20 cellular contexts compared by ENCODE assay signal in genomic region chr1:218636548-218636947, GRCh38.
A peak's percentile ranks its signal among the peaks of the same experiment; 100 is the strongest.
DNase-seq lines count a peak whose midpoint lies in the region; ATAC-seq, FAIRE-seq and TF ChIP-seq lines count a peak whose summit lies in the region.
"Had no signal": no experiment of that assay in that cellular context is flagged by ENCODE, and none has a peak within 500 bp of the region (broad histone marks: within the 10 kb centered on the region; RNA-seq: fewer than 3 reads in every experiment).

No MANE protein-coding gene starts in this region.

- peak in 3 of 4 donors; percentile 70 to 99 (median 71) for ATAC-seq in right lobe of liver
- ATAC-seq in HepG2 = no peak
- ATAC-seq in left lobe of liver = peak; percentile 23
- no peak for ATAC-seq in stimulated activated effector memory CD8-positive, alpha-beta T cell treated with anti-CD3 and anti-CD28 coated beads, Interleukin-12 subunit alpha, Interleukin-12 subunit beta, amount 100 ng/mL, for 72 hours
- no peak for ATAC-seq in HG03135 (IDR thresholded peaks at IDR 0.05; ENCODE audit: unreplicated experiment)
- no peak for ATAC-seq in HG03039 (IDR thresholded peaks at IDR 0.05; ENCODE audit: unreplicated experiment)
- ATAC-seq: CD8-positive, alpha-beta T cell; GM23338 had no signal

- H3K9me3 ChIP-seq in right lobe of liver = no peaks in the 10 kb centered on the region
- H3K9me3 ChIP-seq in HepG2 (ENCODE audit: low read length) = no peaks in the 10 kb centered on the region

- H3K27me3 ChIP-seq in right lobe of liver = no peaks in the 10 kb centered on the region
- no peaks in the 10 kb centered on the region; a peak in 1 of 5 replicates for H3K27me3 ChIP-seq in HepG2 (ENCODE audit: control insufficient read depth in 1 of 2, insufficient read depth in 2 of 2, low read length in 2 of 2)

- no peak overlapping the region for H3K9ac ChIP-seq in HepG2 (ENCODE audit: insufficient read depth, low read depth, low read length)

- no peaks in the 10 kb centered on the region for H3K36me3 Mint-ChIP-seq in stimulated activated effector memory CD8-positive, alpha-beta T cell treated with anti-CD3 and anti-CD28 coated beads, Interleukin-12 subunit alpha, Interleukin-12 subunit beta, amount 100 ng/mL, for 72 hours
- H3K36me3 Mint-ChIP-seq: CD14-positive monocyte; CD8-positive, alpha-beta T cell had no signal

- in situ Hi-C loops in HepG2 (cut with HindIII; ENCODE audit: extremely low pct_ligation_motif_present, low pct_unique_long_range_greater_than_20kb) = no loop called here

- no peaks in the 10 kb centered on the region for H3K79me2 ChIP-seq in HepG2 (ENCODE audit: insufficient read depth, low read length)

- TF ChIP-seq EP300 in HepG2 (IDR thresholded peaks at IDR 0.05; ENCODE audit: low read depth in 2 of 2, low read length in 2 of 2) (no peak), HepG2 (CRISPR knock-in tag; IDR thresholded peaks at IDR 0.05; ENCODE audit: borderline replicate concordance) (no peak)

- 17% methylated on average over 1 of the region's 1 CpG for WGBS in right lobe of liver (ENCODE audit: insufficient coverage, low coverage, low lambda C conversion rate, missing lambda C conversion rate)
- 0% methylated on average over 1 of the region's 1 CpG for WGBS in HepG2 (ENCODE audit: low lambda C conversion rate)

- BruUV-seq in HepG2 (replicated peaks; lab: Mats Ljungman, UMichigan) = no TSS peak

- TF ChIP-seq POLR2A in right lobe of liver (IDR thresholded peaks at IDR 0.05) = no peak
- no peak for TF ChIP-seq POLR2A in HepG2 (IDR thresholded peaks at IDR 0.05; ENCODE audit: insufficient read depth in 1 of 2, low read depth in 2 of 2, low read length in 2 of 2)

- no peak for DNase-seq in right lobe of liver
- no peak for DNase-seq in HepG2 (ENCODE audit: low spot score)
- DNase-seq in choroid plexus epithelial cell (ENCODE audit: low read depth) = peak; percentile 62
- no peak for DNase-seq in left lobe of liver (ENCODE audit: low spot score)
- no peak for DNase-seq in stimulated activated effector memory CD8-positive, alpha-beta T cell treated with anti-CD3 and anti-CD28 coated beads, Interleukin-12 subunit alpha, Interleukin-12 subunit beta, amount 100 ng/mL, for 72 hours (ENCODE audit: low spot score in 2 of 2)
- no peak for DNase-seq in putamen (ENCODE audit: low spot score)
- DNase-seq: CD8-positive, alpha-beta T cell; COR-L47; DMS153; DMS79 treated with DMSO at 0.1 percent for 48 hours; EL; H7 had no signal

- H2AFZ ChIP-seq in HepG2 (ENCODE audit: low read length) = no peak overlapping the region
- H2AFZ ChIP-seq: GM23338 had no signal

- TF ChIP-seq CTCF in right lobe of liver (IDR thresholded peaks at IDR 0.05) = no peak
- no peak for TF ChIP-seq CTCF in HepG2 (CRISPR knock-in tag; IDR thresholded peaks at IDR 0.05)
- no peak for TF ChIP-seq CTCF in choroid plexus epithelial cell (conservative IDR thresholded peaks at IDR 0.05; ENCODE audit: low read depth, low read length)

- H3K4me1 ChIP-seq in right lobe of liver = no peaks in the 10 kb centered on the region
- H3K4me1 ChIP-seq in HepG2 (ENCODE audit: insufficient read depth, low read length) = no peaks in the 10 kb centered on the region

- CTCF ChIA-PET in HepG2 (lab: Yijun Ruan, JAX; ENCODE audit: low intra/inter-chr PET ratio, low total read pairs) = no interaction called here

- no peaks in the 10 kb centered on the region for H3K4me1 Mint-ChIP-seq in stimulated activated effector memory CD8-positive, alpha-beta T cell treated with anti-CD3 and anti-CD28 coated beads, Interleukin-12 subunit alpha, Interleukin-12 subunit beta, amount 100 ng/mL, for 72 hours
- H3K4me1 Mint-ChIP-seq: CD14-positive monocyte had no signal

- H4K20me1 ChIP-seq in HepG2 (ENCODE audit: insufficient read depth, low read length) = no peaks in the 10 kb centered on the region

- no peak overlapping the region for H3K27ac Mint-ChIP-seq in stimulated activated effector memory CD8-positive, alpha-beta T cell treated with anti-CD3 and anti-CD28 coated beads, Interleukin-12 subunit alpha, Interleukin-12 subunit beta, amount 100 ng/mL, for 72 hours
- H3K27ac Mint-ChIP-seq: CD14-positive monocyte; CD8-positive, alpha-beta T cell; GM23338 had no signal

- H3K27ac ChIP-seq in right lobe of liver (no peak overlapping the region), HepG2 (ENCODE audit: extremely low read length, insufficient read depth, low read length) (no peak overlapping the region)
- H3K27ac ChIP-seq: 22Rv1 had no signal

- no peak for TF ChIP-seq RAD21 in HepG2 (CRISPR knock-in tag; IDR thresholded peaks at IDR 0.05)

- POLR2A ChIA-PET in HepG2 (lab: Yijun Ruan, JAX) = no interaction called here

- H3K4me2 ChIP-seq in HepG2 (ENCODE audit: low read depth, low read length) = no peak overlapping the region
- H3K4me2 ChIP-seq: GM23338 had no signal

- H3K9me3 Mint-ChIP-seq in stimulated activated effector memory CD8-positive, alpha-beta T cell treated with anti-CD3 and anti-CD28 coated beads, Interleukin-12 subunit alpha, Interleukin-12 subunit beta, amount 100 ng/mL, for 72 hours = peaks cover 7% of the 10 kb centered on the region

- H3K4me3 ChIP-seq in right lobe of liver = no peak overlapping the region
- H3K4me3 ChIP-seq in HepG2 (replicated peaks in 1 of 3; ENCODE audit: insufficient read depth in 1 of 3, low read depth in 2 of 3, low read length in 3 of 3) = no peak overlapping the region
- H3K4me3 ChIP-seq in choroid plexus epithelial cell (ENCODE audit: low read depth, low read length) = no peak overlapping the region
- H3K4me3 ChIP-seq: GM23338 had no signal

- intact Hi-C loops in right lobe of liver (cut with DNase I) = no loop called here
- intact Hi-C loops in HepG2 (cut with micrococcal nuclease; ENCODE audit: unreplicated experiment) = no loop called here

- no peaks in the 10 kb centered on the region for H3K36me3 ChIP-seq in right lobe of liver
- H3K36me3 ChIP-seq in HepG2 (replicated peaks in 1 of 2; ENCODE audit: control insufficient read depth in 1 of 2, insufficient read depth in 2 of 2, low read length in 2 of 2) = no peaks in the 10 kb centered on the region

- no peak for FAIRE-seq in HepG2 (lab: Jason Lieb, UNC)
- FAIRE-seq: D721Med, G401.6, GM12892 had no signal

- H3K4me3 Mint-ChIP-seq in stimulated activated effector memory CD8-positive, alpha-beta T cell treated with anti-CD3 and anti-CD28 coated beads, Interleukin-12 subunit alpha, Interleukin-12 subunit beta, amount 100 ng/mL, for 72 hours = no peak overlapping the region
- H3K4me3 Mint-ChIP-seq: CD14-positive monocyte; CD8-positive, alpha-beta T cell; GM23338 had no signal

TF ChIP-seq in HepG2, 621 proteins besides CTCF, POLR2A, EP300 and RAD21:
- TF ChIP-seq ZNF7 (CRISPR knock-in tag; IDR thresholded peaks at IDR 0.05) (no peak), SNAPC5 (CRISPR knock-in tag; IDR thresholded peaks at IDR 0.05; ENCODE audit: borderline replicate concordance) (no peak), ZNF414 (CRISPR knock-in tag; IDR thresholded peaks at IDR 0.05) (no peak), SP4 (CRISPR knock-in tag; IDR thresholded peaks at IDR 0.05) (no peak), ZNF704 (CRISPR knock-in tag; IDR thresholded peaks at IDR 0.05; ENCODE audit: borderline replicate concordance) (no peak), ZNF205 (CRISPR knock-in tag; IDR thresholded peaks at IDR 0.05) (no peak), THAP8 (CRISPR knock-in tag; IDR thresholded peaks at IDR 0.05; ENCODE audit: borderline replicate concordance) (no peak), SCMH1 (CRISPR knock-in tag; IDR thresholded peaks at IDR 0.05; ENCODE audit: borderline replicate concordance) (no peak)

Comparison
In these comparisons a context has a peak if more than half of its experiments do, and no peak if none do; other contexts are left out.
1. ATAC-seq: peak in right lobe of liver (3 of 4) and left lobe of liver (single experiment); none in HepG2 (single experiment), stimulated activated effector memory CD8-positive, alpha-beta T cell treated with anti-CD3 and anti-CD28 coated beads, Interleukin-12 subunit alpha, Interleukin-12 subunit beta, amount 100 ng/mL, for 72 hours (single experiment), HG03135 (single experiment) and HG03039 (single experiment).